Comparison of ENCODE assay signal across 1 cellular context in genomic region chr11:1520987-1521349, GRCh38.
A peak's percentile ranks its signal among the peaks of the same experiment; 100 is the strongest.
TF ChIP-seq lines count a peak whose summit lies in the region.

No MANE protein-coding gene starts in this region.

TF ChIP-seq in K562, 482 proteins besides CTCF, POLR2A, EP300 and RAD21 (continued from another document):
- TF ChIP-seq MNT (conservative IDR thresholded peaks at IDR 0.05), result peak in 1 of 2 experiments; percentile 33; a peak in 1 of 4 replicates
